ENCODE assay signal across 1 cellular context in genomic region chr6:10505529-10505928, GRCh38.
TF ChIP-seq lines count a peak whose summit lies in the region.

No MANE protein-coding gene starts in this region.

TF ChIP-seq in HepG2, 621 proteins besides CTCF, POLR2A, EP300 and RAD21 (continued from another document and continues in another):
- TF ChIP-seq, protein P1, sequence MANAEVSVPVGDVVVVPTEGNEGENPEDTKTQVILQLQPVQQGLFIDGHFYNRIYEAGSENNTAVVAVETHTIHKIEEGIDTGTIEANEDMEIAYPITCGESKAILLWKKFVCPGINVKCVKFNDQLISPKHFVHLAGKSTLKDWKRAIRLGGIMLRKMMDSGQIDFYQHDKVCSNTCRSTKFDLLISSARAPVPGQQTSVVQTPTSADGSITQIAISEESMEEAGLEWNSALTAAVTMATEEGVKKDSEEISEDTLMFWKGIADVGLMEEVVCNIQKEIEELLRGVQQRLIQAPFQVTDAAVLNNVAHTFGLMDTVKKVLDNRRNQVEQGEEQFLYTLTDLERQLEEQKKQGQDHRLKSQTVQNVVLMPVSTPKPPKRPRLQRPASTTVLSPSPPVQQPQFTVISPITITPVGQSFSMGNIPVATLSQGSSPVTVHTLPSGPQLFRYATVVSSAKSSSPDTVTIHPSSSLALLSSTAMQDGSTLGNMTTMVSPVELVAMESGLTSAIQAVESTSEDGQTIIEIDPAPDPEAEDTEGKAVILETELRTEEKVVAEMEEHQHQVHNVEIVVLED (CRISPR knock-in tag; IDR thresholded peaks at IDR 0.05; ENCODE audit: borderline replicate concordance), result peak; percentile 31; the same call in 1 of the 2 replicates
- TF ChIP-seq CHD2 (IDR thresholded peaks at IDR 0.05; ENCODE audit: low read depth, low read length) (0 out of 2 replicates have a peak, but pooled peaks have one; percentile 38), PPARG (CRISPR knock-in tag; conservative IDR thresholded peaks at IDR 0.05) (peak; percentile 64; the same call in 1 of the 2 replicates), ZNF124 (CRISPR knock-in tag; IDR thresholded peaks at IDR 0.05) (0 out of 2 replicates have a peak, but pooled peaks have one; percentile 41), ZNF572 (CRISPR knock-in tag; IDR thresholded peaks at IDR 0.05) (no peak), ZNF431 (CRISPR knock-in tag; IDR thresholded peaks at IDR 0.05; ENCODE audit: borderline replicate concordance, low read depth) (no peak), ARID5B (CRISPR knock-in tag; IDR thresholded peaks at IDR 0.05) (peak; percentile 98), ZNF598 (CRISPR knock-in tag; IDR thresholded peaks at IDR 0.05; ENCODE audit: borderline replicate concordance) (0 out of 2 replicates have a peak, but pooled peaks have one; percentile 42), KDM1A (CRISPR knock-in tag; IDR thresholded peaks at IDR 0.05) (peak; percentile 65; the same call in 1 of the 2 replicates), KLF16 (CRISPR knock-in tag; IDR thresholded peaks at IDR 0.05) (peak in 1 of 2 experiments; percentile 97; a peak in 2 of 4 replicates), KDM6A (CRISPR knock-in tag; IDR thresholded peaks at IDR 0.05; ENCODE audit: low read depth) (peak; percentile 69), RBFOX2 (IDR thresholded peaks at IDR 0.05; ENCODE audit: low read depth, low read length) (no peak), ZMAT3 (CRISPR knock-in tag; conservative IDR thresholded peaks at IDR 0.05) (peak; percentile 51; the same call in 1 of the 2 replicates), HNF4A (CRISPR knock-in tag; IDR thresholded peaks at IDR 0.05) (peak; percentile 73), ZNF30 (CRISPR knock-in tag; IDR thresholded peaks at IDR 0.05) (no peak), GABPB1 (CRISPR knock-in tag; IDR thresholded peaks at IDR 0.05) (peak; percentile 50; the same call in 1 of the 2 replicates), FOXJ3 (CRISPR knock-in tag; IDR thresholded peaks at IDR 0.05; ENCODE audit: borderline replicate concordance) (peak; percentile 95; the same call in 1 of the 2 replicates), IKZF1 (IDR thresholded peaks at IDR 0.05) (no peak), SSRP1 (CRISPR knock-in tag; IDR thresholded peaks at IDR 0.05) (peak; percentile 93), NKX3-1 (CRISPR knock-in tag; IDR thresholded peaks at IDR 0.05) (no peak), ZNF597 (CRISPR knock-in tag; IDR thresholded peaks at IDR 0.05) (no peak), KLF11 (CRISPR knock-in tag; IDR thresholded peaks at IDR 0.05) (0 out of 2 replicates have a peak, but pooled peaks have one; percentile 67), NR2C2 (CRISPR knock-in tag; IDR thresholded peaks at IDR 0.05; ENCODE audit: borderline replicate concordance) (peak; percentile 53; the same call in 1 of the 2 replicates), ZNF530 (CRISPR knock-in tag; IDR thresholded peaks at IDR 0.05; ENCODE audit: low read depth) (no peak), RBAK (CRISPR knock-in tag; IDR thresholded peaks at IDR 0.05) (no peak), HNRNPLL (IDR thresholded peaks at IDR 0.05; ENCODE audit: low read depth, low read length, poor library complexity, severe bottlenecking) (no peak), TERF1 (CRISPR knock-in tag; IDR thresholded peaks at IDR 0.05) (no peak), IRX3 (CRISPR knock-in tag; IDR thresholded peaks at IDR 0.05; ENCODE audit: borderline replicate concordance, low read depth) (no peak), ATF4 (CRISPR knock-in tag; IDR thresholded peaks at IDR 0.05) (peak in 1 of 2 experiments; percentile 87; a peak in 2 of 4 replicates), NR2F2 (IDR thresholded peaks at IDR 0.05; ENCODE audit: borderline replicate concordance, low read depth) (peak; percentile 70; the same call in 1 of the 2 replicates), CBX2 (IDR thresholded peaks at IDR 0.05; ENCODE audit: low read depth, low read length) (no peak), CBX2 (CRISPR knock-in tag; IDR thresholded peaks at IDR 0.05; ENCODE audit: low read depth) (no peak), FOXP4 (CRISPR knock-in tag; IDR thresholded peaks at IDR 0.05) (peak; percentile 87), ZMYM4 (CRISPR knock-in tag; IDR thresholded peaks at IDR 0.05) (peak; percentile 79), KLF13 (CRISPR knock-in tag; IDR thresholded peaks at IDR 0.05) (no peak), PHF5A (CRISPR knock-in tag; IDR thresholded peaks at IDR 0.05; ENCODE audit: low read depth, unreplicated experiment) (no peak), CEBPB (IDR thresholded peaks at IDR 0.05; ENCODE audit: borderline replicate concordance, low read depth, low read length) (peak; percentile 99), HOXA7 (CRISPR knock-in tag; IDR thresholded peaks at IDR 0.05) (no peak), ATF2 (CRISPR knock-in tag; IDR thresholded peaks at IDR 0.05) (peak; percentile 36; the same call in 1 of the 2 replicates), DRAP1 (CRISPR knock-in tag; IDR thresholded peaks at IDR 0.05) (peak; percentile 46; the same call in 1 of the 2 replicates), ELF1 (CRISPR knock-in tag; IDR thresholded peaks at IDR 0.05) (peak; percentile 63), ZNF510 (CRISPR knock-in tag; IDR thresholded peaks at IDR 0.05; ENCODE audit: low read depth) (no peak), SAP130 (CRISPR knock-in tag; IDR thresholded peaks at IDR 0.05; ENCODE audit: low read depth) (peak; percentile 79), KMT2A (CRISPR knock-in tag; IDR thresholded peaks at IDR 0.05) (peak; percentile 57; the same call in 1 of the 2 replicates), PBX2 (CRISPR knock-in tag; IDR thresholded peaks at IDR 0.05) (no peak)
- TF ChIP-seq, protein P2, sequence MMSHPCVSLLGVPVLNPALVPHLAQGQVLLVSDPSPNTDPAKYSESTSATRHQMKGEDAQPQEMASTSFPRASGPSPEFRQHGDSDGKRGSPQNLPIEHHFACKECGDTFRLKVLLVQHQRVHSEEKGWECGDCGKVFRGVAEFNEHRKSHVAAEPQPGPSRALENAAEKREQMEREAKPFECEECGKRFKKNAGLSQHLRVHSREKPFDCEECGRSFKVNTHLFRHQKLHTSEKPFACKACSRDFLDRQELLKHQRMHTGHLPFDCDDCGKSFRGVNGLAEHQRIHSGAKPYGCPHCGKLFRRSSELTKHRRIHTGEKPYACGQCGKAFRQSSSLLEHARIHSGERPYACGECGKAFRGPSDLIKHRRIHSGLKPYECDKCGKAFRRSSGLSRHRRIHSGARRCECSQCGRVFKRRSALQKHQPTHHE (CRISPR knock-in tag; IDR thresholded peaks at IDR 0.05; ENCODE audit: borderline replicate concordance), result no peak
- TF ChIP-seq, protein P3, sequence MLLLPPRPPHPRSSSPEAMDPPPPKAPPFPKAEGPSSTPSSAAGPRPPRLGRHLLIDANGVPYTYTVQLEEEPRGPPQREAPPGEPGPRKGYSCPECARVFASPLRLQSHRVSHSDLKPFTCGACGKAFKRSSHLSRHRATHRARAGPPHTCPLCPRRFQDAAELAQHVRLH (CRISPR knock-in tag; IDR thresholded peaks at IDR 0.05; ENCODE audit: borderline replicate concordance, low read depth), result peak; percentile 45; the same call in 1 of the 2 replicates
